Comparison of ENCODE assay signal across 8 cellular contexts in the genomic region with DNA sequence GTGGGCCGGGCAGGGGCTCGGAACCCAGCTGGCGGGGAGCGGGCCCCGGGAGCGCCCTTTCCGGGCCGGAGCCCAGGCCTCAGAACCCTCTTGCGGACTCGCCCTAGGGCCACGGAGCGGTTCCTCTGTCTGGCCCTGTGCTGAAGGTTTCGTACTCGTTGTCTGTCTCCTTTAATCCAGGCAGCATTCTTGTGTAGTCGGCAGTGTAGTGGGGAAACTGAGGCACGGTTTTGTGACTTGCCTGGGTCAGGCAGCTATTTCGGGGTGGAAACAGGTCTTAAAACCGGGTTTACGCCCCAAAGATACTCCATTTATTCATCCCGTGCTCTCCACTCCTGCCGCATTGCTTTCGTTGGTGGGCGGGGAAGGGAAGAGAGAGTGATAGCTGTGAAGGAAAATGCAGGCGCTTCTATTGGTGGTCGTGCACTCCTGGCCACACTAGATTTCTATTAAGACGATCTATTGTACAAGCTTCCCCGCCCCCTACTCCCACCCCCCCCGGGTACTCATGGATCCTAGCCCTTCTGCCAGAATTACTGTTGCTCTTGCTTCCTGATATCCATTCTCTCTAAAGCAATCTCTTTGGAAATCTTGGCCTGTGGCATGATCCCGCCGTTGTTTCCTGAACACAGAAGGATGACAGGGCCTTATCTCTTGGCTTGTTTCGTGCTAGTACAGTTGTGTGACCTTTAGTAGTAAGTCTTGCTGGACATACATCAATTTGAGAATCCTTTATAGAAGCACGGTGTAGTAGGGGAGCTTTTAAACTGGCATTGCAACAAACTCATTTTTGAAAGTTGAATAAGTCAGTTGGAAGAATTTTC. TPM values are rescaled to one million over a fixed set of nuclear protein-coding genes. Genes with fewer than 3 reads are reported as not detected.
DNase-seq lines count a peak whose midpoint lies in the region; ATAC-seq, FAIRE-seq and TF ChIP-seq lines count a peak whose summit lies in the region.

No MANE protein-coding gene starts in this region.

- 0 to 1% methylated on average over 32 of the region's 32 CpGs for WGBS in pancreas, 2 donors

- H3K36me3 Mint-ChIP-seq in activated T-cell treated with anti-CD3 and anti-CD28 coated beads, Interleukin-2, amount 50 U/mL, for 24 hours (ENCODE audit: low read depth) = peaks cover 46% of the 10 kb centered on the region

- H3K4me3 Mint-ChIP-seq in activated T-cell treated with anti-CD3 and anti-CD28 coated beads, Interleukin-2, amount 50 U/mL, for 24 hours = peak overlapping the region; percentile 99

- no peaks in the 10 kb centered on the region for H3K36me3 ChIP-seq in pancreas

- intact Hi-C loops in pancreas (cut with DNase I) = no loop called here

- H3K27ac Mint-ChIP-seq in activated T-cell treated with anti-CD3 and anti-CD28 coated beads, Interleukin-2, amount 50 U/mL, for 24 hours = peak overlapping the region; percentile 98

- TF ChIP-seq CTCF in pancreas (IDR thresholded peaks at IDR 0.05) = no peak

- H3K4me3 ChIP-seq in pancreas = peak overlapping the region; percentile 72 to 95 (median 86)

- H3K4me1 ChIP-seq in pancreas = peaks cover 6 to 26% (median 8%) of the 10 kb centered on the region in 3 donors

- peak overlapping the region; percentile 87 to 94 (median 88) for H3K27ac ChIP-seq in pancreas

- ATAC-seq in GM21528 (IDR thresholded peaks at IDR 0.05; ENCODE audit: low FRiP score, unreplicated experiment) = peak; percentile 7
- ATAC-seq in pancreas = peak; percentile 5 to 23 (median 10)

- no peaks in the 10 kb centered on the region for H3K27me3 Mint-ChIP-seq in activated T-cell treated with anti-CD3 and anti-CD28 coated beads, Interleukin-2, amount 50 U/mL, for 24 hours

- DNase-seq in CMK (ENCODE audit: low read depth) = peak; percentile 21
- peak; percentile 10 for DNase-seq in NCI-H2107 (lab: John Stamatoyannopoulos, UW)
- DNase-seq in activated T-cell treated with anti-CD3 and anti-CD28 coated beads, Interleukin-2, amount 50 U/mL, for 24 hours = no peak
- DNase-seq in foreskin melanocyte = peak; percentile 44
- no peak for DNase-seq in pancreas
- no peak for DNase-seq in NCI-H2196 (lab: John Stamatoyannopoulos, UW; ENCODE audit: unreplicated experiment)
- no peak for DNase-seq in NK-92 (lab: John Stamatoyannopoulos, UW; ENCODE audit: unreplicated experiment)

- H3K4me1 Mint-ChIP-seq in activated T-cell treated with anti-CD3 and anti-CD28 coated beads, Interleukin-2, amount 50 U/mL, for 24 hours (ENCODE audit: low read depth) = peaks cover 50% of the 10 kb centered on the region

- no peak for FAIRE-seq in pancreas (lab: Jason Lieb, UNC)

- no peaks in the 10 kb centered on the region for H3K27me3 ChIP-seq in pancreas

- no peaks in the 10 kb centered on the region for H3K9me3 ChIP-seq in pancreas

- no peaks in the 10 kb centered on the region for H3K9me3 Mint-ChIP-seq in activated T-cell treated with anti-CD3 and anti-CD28 coated beads, Interleukin-2, amount 50 U/mL, for 24 hours

RNA-seq across cellular contexts. Expression of gene DCAF7, which starts 0.8 kb away (rescaled TPM):
- 10 to 100 TPM; 21.8 to 39.2 (median 25.6) TPM for total RNA-seq in pancreas
- polyA plus RNA-seq in pancreas = 10 to 100 TPM in 1 of 2 donors, 1 to 10 TPM in 1; 7.1 to 14.1 TPM

RNA-seq across cellular contexts. Expression of gene KCNH6, which starts 27.9 kb away (rescaled TPM):
- 1 to 10 TPM in 2 of 6 donors, under 1 TPM in 4; 0.35 to 1.3 (median 0.50) TPM for total RNA-seq in pancreas
- polyA plus RNA-seq in pancreas = 10 to 100 TPM in 1 of 2 donors, 1 to 10 TPM in 1; 2.5 to 12.5 TPM

RNA-seq across cellular contexts. Expression of gene TACO1, which starts 49.7 kb away (rescaled TPM):
- total RNA-seq in pancreas = 10 to 100 TPM in 1 of 6 donors, 1 to 10 TPM in 5; 5.6 to 10.5 (median 7.6) TPM
- 10 to 100 TPM in 1 of 2 donors, 1 to 10 TPM in 1; 9.5 to 11.6 TPM for polyA plus RNA-seq in pancreas

Comparison
In these comparisons a context has a peak if more than half of its experiments do, and no peak if none do; other contexts are left out.
1. DNase-seq: peak in CMK (single experiment), NCI-H2107 (single experiment) and foreskin melanocyte (single experiment); none in activated T-cell treated with anti-CD3 and anti-CD28 coated beads, Interleukin-2, amount 50 U/mL, for 24 hours (single experiment), pancreas (0 of 6), NCI-H2196 (single experiment) and NK-92 (single experiment).